In the genomic region with DNA sequence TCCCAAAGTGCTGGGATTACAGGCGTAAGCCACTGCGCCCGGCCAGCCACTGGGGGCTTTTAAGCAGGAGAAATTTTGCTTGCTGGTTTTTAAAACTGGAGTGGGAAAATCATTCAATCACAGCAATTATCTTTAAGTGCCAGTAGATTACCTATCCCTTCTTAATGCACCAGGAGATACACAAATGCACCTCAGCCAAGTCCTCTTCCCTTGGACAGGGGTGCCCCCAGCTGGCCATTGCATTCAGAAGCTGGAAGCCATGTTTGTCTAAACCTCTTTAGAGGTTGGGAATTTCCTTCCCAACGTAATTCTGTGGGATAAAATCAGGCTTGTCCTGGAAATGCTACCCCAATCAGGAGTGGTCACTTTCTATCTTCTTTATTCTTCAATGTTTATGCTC, we compare ENCODE assay signal across 1 cellular context.
TF ChIP-seq lines count a peak whose summit lies in the region.

No MANE protein-coding gene starts in this region.

TF ChIP-seq in WTC11, 78 proteins besides CTCF, POLR2A, EP300 and RAD21 (continued from another document):
- no peak for TF ChIP-seq TEAD4 (CRISPR knock-in tag; IDR thresholded peaks at IDR 0.05)
- TF ChIP-seq, protein P1, sequence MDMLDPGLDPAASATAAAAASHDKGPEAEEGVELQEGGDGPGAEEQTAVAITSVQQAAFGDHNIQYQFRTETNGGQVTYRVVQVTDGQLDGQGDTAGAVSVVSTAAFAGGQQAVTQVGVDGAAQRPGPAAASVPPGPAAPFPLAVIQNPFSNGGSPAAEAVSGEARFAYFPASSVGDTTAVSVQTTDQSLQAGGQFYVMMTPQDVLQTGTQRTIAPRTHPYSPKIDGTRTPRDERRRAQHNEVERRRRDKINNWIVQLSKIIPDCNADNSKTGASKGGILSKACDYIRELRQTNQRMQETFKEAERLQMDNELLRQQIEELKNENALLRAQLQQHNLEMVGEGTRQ (CRISPR knock-in tag; IDR thresholded peaks at IDR 0.05) = no peak
- TF ChIP-seq NFATC4 (CRISPR knock-in tag; IDR thresholded peaks at IDR 0.05) = no peak
- TF ChIP-seq, protein P2, sequence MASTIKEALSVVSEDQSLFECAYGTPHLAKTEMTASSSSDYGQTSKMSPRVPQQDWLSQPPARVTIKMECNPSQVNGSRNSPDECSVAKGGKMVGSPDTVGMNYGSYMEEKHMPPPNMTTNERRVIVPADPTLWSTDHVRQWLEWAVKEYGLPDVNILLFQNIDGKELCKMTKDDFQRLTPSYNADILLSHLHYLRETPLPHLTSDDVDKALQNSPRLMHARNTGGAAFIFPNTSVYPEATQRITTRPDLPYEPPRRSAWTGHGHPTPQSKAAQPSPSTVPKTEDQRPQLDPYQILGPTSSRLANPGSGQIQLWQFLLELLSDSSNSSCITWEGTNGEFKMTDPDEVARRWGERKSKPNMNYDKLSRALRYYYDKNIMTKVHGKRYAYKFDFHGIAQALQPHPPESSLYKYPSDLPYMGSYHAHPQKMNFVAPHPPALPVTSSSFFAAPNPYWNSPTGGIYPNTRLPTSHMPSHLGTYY (CRISPR knock-in tag; IDR thresholded peaks at IDR 0.05) = no peak
- TF ChIP-seq ETV6 (CRISPR knock-in tag; IDR thresholded peaks at IDR 0.05) = no peak
- TF ChIP-seq, protein P3, sequence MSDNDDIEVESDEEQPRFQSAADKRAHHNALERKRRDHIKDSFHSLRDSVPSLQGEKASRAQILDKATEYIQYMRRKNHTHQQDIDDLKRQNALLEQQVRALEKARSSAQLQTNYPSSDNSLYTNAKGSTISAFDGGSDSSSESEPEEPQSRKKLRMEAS (CRISPR knock-in tag; IDR thresholded peaks at IDR 0.05) = no peak
- TF ChIP-seq, protein P4, sequence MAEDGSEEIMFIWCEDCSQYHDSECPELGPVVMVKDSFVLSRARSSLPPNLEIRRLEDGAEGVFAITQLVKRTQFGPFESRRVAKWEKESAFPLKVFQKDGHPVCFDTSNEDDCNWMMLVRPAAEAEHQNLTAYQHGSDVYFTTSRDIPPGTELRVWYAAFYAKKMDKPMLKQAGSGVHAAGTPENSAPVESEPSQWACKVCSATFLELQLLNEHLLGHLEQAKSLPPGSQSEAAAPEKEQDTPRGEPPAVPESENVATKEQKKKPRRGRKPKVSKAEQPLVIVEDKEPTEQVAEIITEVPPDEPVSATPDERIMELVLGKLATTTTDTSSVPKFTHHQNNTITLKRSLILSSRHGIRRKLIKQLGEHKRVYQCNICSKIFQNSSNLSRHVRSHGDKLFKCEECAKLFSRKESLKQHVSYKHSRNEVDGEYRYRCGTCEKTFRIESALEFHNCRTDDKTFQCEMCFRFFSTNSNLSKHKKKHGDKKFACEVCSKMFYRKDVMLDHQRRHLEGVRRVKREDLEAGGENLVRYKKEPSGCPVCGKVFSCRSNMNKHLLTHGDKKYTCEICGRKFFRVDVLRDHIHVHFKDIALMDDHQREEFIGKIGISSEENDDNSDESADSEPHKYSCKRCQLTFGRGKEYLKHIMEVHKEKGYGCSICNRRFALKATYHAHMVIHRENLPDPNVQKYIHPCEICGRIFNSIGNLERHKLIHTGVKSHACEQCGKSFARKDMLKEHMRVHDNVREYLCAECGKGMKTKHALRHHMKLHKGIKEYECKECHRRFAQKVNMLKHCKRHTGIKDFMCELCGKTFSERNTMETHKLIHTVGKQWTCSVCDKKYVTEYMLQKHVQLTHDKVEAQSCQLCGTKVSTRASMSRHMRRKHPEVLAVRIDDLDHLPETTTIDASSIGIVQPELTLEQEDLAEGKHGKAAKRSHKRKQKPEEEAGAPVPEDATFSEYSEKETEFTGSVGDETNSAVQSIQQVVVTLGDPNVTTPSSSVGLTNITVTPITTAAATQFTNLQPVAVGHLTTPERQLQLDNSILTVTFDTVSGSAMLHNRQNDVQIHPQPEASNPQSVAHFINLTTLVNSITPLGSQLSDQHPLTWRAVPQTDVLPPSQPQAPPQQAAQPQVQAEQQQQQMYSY (CRISPR knock-in tag; IDR thresholded peaks at IDR 0.05) = no peak
- no peak for TF ChIP-seq KAT7 (CRISPR knock-in tag; IDR thresholded peaks at IDR 0.05; ENCODE audit: borderline replicate concordance)
- TF ChIP-seq, protein P5, sequence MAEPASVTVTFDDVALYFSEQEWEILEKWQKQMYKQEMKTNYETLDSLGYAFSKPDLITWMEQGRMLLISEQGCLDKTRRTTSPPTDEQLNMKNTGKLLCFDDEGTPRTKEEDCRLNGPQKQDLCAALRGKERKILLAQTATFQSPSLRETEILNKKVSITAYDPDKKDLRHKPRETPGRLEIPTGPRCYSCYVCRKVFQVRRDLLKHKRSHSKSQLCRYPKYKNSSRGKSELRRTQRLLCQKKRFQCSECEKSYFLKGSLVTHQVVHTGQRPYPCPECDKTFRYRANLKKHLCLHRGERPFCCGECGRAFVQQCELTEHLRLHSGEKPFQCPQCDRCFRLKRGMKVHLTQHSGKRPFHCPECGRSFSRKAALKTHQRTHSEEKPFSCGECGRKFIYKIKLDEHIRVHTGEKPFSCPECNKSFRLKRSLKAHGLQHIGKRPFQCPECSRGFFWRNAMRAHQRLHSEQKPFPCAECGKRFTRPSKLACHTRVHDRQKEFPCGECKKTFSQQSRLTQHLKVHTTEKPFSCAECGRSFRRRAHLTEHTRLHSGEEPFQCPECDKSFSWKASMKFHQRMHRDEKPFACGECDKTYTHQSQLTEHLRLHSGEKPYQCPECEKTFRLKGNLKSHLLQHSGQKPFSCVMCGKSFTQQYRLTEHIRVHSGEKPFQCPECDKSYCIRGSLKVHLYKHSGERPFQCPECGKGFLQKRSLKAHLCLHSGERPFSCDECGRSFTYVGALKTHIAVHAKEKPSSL (CRISPR knock-in tag; conservative IDR thresholded peaks at IDR 0.05) = no peak
- TF ChIP-seq SOX15 (CRISPR knock-in tag; IDR thresholded peaks at IDR 0.05) = no peak
- TF ChIP-seq, protein P6, sequence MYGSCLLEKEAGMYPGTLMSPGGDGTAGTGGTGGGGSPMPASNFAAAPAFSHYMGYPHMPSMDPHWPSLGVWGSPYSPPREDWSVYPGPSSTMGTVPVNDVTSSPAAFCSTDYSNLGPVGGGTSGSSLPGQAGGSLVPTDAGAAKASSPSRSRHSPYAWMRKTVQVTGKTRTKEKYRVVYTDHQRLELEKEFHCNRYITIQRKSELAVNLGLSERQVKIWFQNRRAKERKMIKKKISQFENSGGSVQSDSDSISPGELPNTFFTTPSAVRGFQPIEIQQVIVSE (CRISPR knock-in tag; IDR thresholded peaks at IDR 0.05; ENCODE audit: borderline replicate concordance) = no peak
